In the genomic region with DNA sequence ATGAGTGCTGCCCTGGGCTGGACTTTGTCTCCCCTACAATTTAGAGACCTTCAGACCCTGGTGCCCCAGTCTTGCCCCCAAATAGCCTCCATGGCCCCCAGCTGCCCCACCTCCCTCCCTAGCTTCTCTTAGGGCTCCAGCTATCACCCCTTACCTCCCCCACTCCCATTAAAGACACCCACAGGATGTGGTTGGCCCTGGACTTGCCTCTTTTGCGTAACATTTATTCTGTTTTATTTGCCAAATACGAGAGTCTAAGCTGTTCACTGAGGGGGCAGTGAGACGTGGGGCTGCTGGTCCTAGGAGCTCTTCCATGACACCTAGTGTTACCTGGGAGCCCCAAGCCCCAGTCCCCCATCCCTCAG, we compare ENCODE assay signal across 8 cellular contexts. TPM values are rescaled to one million over a fixed set of nuclear protein-coding genes. Genes with fewer than 3 reads are reported as not detected.
DNase-seq lines count a peak whose midpoint lies in the region; ATAC-seq and TF ChIP-seq lines count a peak whose summit lies in the region.

No MANE protein-coding gene starts in this region.

- H3K36me3 Mint-ChIP-seq in activated CD4-positive, alpha-beta T cell treated with anti-CD3 and anti-CD28 coated beads, Interleukin-2, amount 10 ng/mL, durations not matched to agents 24 days and 14 days (ENCODE audit: low read depth), result peaks cover 87% of the 10 kb centered on the region
- peaks cover 70 to 73% of the 10 kb centered on the region in 2 donors for H3K36me3 Mint-ChIP-seq in stimulated activated naive B cell treated with anti-CD40 and anti-IgM and Interleukin-4, amounts not matched to agents 10 μg/mL and 1 μg/mL and 100 μg/mL, for 72 hours

- peak; percentile 11 for TF ChIP-seq CTCF in foreskin keratinocyte (conservative IDR thresholded peaks at IDR 0.05)

- no peaks in the 10 kb centered on the region for H3K27me3 ChIP-seq in foreskin keratinocyte

- H3K4me3 Mint-ChIP-seq in activated CD4-positive, alpha-beta T cell treated with anti-CD3 and anti-CD28 coated beads, Interleukin-2, amount 10 ng/mL, durations not matched to agents 24 days and 14 days, result peak overlapping the region; percentile 97
- peak overlapping the region; percentile 90 to 96 for H3K4me3 Mint-ChIP-seq in stimulated activated naive B cell treated with anti-CD40 and anti-IgM and Interleukin-4, amounts not matched to agents 10 μg/mL and 1 μg/mL and 100 μg/mL, for 72 hours

- H3K4me1 ChIP-seq in foreskin keratinocyte, result no peaks in the 10 kb centered on the region

- H3K9me3 Mint-ChIP-seq in activated CD4-positive, alpha-beta T cell treated with anti-CD3 and anti-CD28 coated beads, Interleukin-2, amount 10 ng/mL, durations not matched to agents 24 days and 14 days, result no peaks in the 10 kb centered on the region
- H3K9me3 Mint-ChIP-seq in stimulated activated naive B cell treated with anti-CD40 and anti-IgM and Interleukin-4, amounts not matched to agents 10 μg/mL and 1 μg/mL and 100 μg/mL, for 72 hours, result no peaks in the 10 kb centered on the region

- peak overlapping the region; percentile 98 for H3K27ac Mint-ChIP-seq in activated CD4-positive, alpha-beta T cell treated with anti-CD3 and anti-CD28 coated beads, Interleukin-2, amount 10 ng/mL, durations not matched to agents 24 days and 14 days
- H3K27ac Mint-ChIP-seq in stimulated activated naive B cell treated with anti-CD40 and anti-IgM and Interleukin-4, amounts not matched to agents 10 μg/mL and 1 μg/mL and 100 μg/mL, for 72 hours, result peak overlapping the region; percentile 97

- DNase-seq in activated gamma-delta T cell treated with Interleukin-2 at 50 U/mL for 16 hours (peak; percentile 45), activated gamma-delta T cell (lab: John Stamatoyannopoulos, UW) (no peak), foreskin keratinocyte (peak; percentile 66), superior temporal gyrus (ENCODE audit: extremely low spot score) (no peak)
- DNase-seq in activated CD4-positive, alpha-beta T cell treated with anti-CD3 and anti-CD28 coated beads, Interleukin-2, amount 10 ng/mL, durations not matched to agents 24 days and 14 days, result peak; percentile 80
- no peak for DNase-seq in stimulated activated naive B cell treated with anti-CD40 and anti-IgM and Interleukin-4, amounts not matched to agents 10 μg/mL and 1 μg/mL and 100 μg/mL, for 72 hours

- peak overlapping the region; percentile 99 for H3K27ac ChIP-seq in foreskin keratinocyte

- no peak for ATAC-seq in foreskin keratinocyte
- no peak for ATAC-seq in stimulated activated naive B cell treated with anti-CD40 and anti-IgM and Interleukin-4, amounts not matched to agents 10 μg/mL and 1 μg/mL and 100 μg/mL, for 72 hours (replicated peaks)
- ATAC-seq in GM21619 (IDR thresholded peaks at IDR 0.05; ENCODE audit: unreplicated experiment), result no peak
- no peak for ATAC-seq in HG03457 (IDR thresholded peaks at IDR 0.05; ENCODE audit: unreplicated experiment)

- H3K27me3 Mint-ChIP-seq in activated CD4-positive, alpha-beta T cell treated with anti-CD3 and anti-CD28 coated beads, Interleukin-2, amount 10 ng/mL, durations not matched to agents 24 days and 14 days, result no peaks in the 10 kb centered on the region
- H3K27me3 Mint-ChIP-seq in stimulated activated naive B cell treated with anti-CD40 and anti-IgM and Interleukin-4, amounts not matched to agents 10 μg/mL and 1 μg/mL and 100 μg/mL, for 72 hours, result no peaks in the 10 kb centered on the region

- intact Hi-C loops in activated CD4-positive, alpha-beta T cell treated with anti-CD3 and anti-CD28 coated beads, Interleukin-2, amount 10 ng/mL, durations not matched to agents 24 days and 14 days (cut with micrococcal nuclease), result loop anchor here (1.0 to 10.0 kb wide), 9 partner anchors 35 to 1376 kb away; partner anchors contain the start of genes C1orf122, MAP7D1, MEAF6 and MTF1

- H3K4me1 Mint-ChIP-seq in activated CD4-positive, alpha-beta T cell treated with anti-CD3 and anti-CD28 coated beads, Interleukin-2, amount 10 ng/mL, durations not matched to agents 24 days and 14 days, result peaks cover 31% of the 10 kb centered on the region
- peaks cover 38 to 75% of the 10 kb centered on the region in 2 donors for H3K4me1 Mint-ChIP-seq in stimulated activated naive B cell treated with anti-CD40 and anti-IgM and Interleukin-4, amounts not matched to agents 10 μg/mL and 1 μg/mL and 100 μg/mL, for 72 hours

RNA-seq across cellular contexts. Expression of gene ZC3H12A, which starts 4.5 kb away (rescaled TPM):
- 39.3 and 40.4 TPM in 2 replicates for total RNA-seq in activated CD4-positive, alpha-beta T cell treated with anti-CD3 and anti-CD28 coated beads, Interleukin-2, amount 10 ng/mL, durations not matched to agents 24 days and 14 days
- total RNA-seq in foreskin keratinocyte, result 24.5 and 32.4 TPM in 2 replicates
- polyA plus RNA-seq in foreskin keratinocyte, result 19.9 and 23.0 TPM in 2 replicates

RNA-seq across cellular contexts. Expression of gene MEAF6, which starts 35.7 kb away (rescaled TPM):
- 94.4 and 95.6 TPM in 2 replicates for total RNA-seq in activated CD4-positive, alpha-beta T cell treated with anti-CD3 and anti-CD28 coated beads, Interleukin-2, amount 10 ng/mL, durations not matched to agents 24 days and 14 days
- 43.8 and 48.6 TPM in 2 replicates for total RNA-seq in foreskin keratinocyte
- 36.7 and 41.3 TPM in 2 replicates for polyA plus RNA-seq in foreskin keratinocyte

Comparison
In these comparisons a context has a peak if more than half of its experiments do, and no peak if none do; other contexts are left out.
1. DNase-seq: peak in activated gamma-delta T cell treated with Interleukin-2 at 50 U/mL for 16 hours (single experiment), activated CD4-positive, alpha-beta T cell treated with anti-CD3 and anti-CD28 coated beads, Interleukin-2, amount 10 ng/mL, durations not matched to agents 24 days and 14 days (single experiment) and foreskin keratinocyte (2 of 2); none in activated gamma-delta T cell (single experiment), stimulated activated naive B cell treated with anti-CD40 and anti-IgM and Interleukin-4, amounts not matched to agents 10 μg/mL and 1 μg/mL and 100 μg/mL, for 72 hours (single experiment) and superior temporal gyrus (single experiment).